In genomic region chr11:63510360-63511130, GRCh38 we compare ENCODE assay signal across 11 cellular contexts. TPM values are rescaled to one million over a fixed set of nuclear protein-coding genes. Genes with fewer than 3 reads are reported as not detected.
DNase-seq lines count a peak whose midpoint lies in the region; ATAC-seq and TF ChIP-seq lines count a peak whose summit lies in the region.
"Had no signal": no experiment of that assay in that cellular context is flagged by ENCODE, and none has a peak within 500 bp of the region (broad histone marks: within the 10 kb centered on the region; RNA-seq: fewer than 3 reads in every experiment).

No MANE protein-coding gene starts in this region.

- in situ Hi-C loops in mammary epithelial cell (cut with MboI; ENCODE audit: low sequenced_read_pairs in 2 of 2), result no loop called here
- in situ Hi-C loops in GM13977 (cut with MboI; ENCODE audit: low pct_unique_long_range_greater_than_20kb, low sequenced_read_pairs, unreplicated experiment), result no loop called here

- H3K27ac Mint-ChIP-seq in MCF 10A (ENCODE audit: low read depth, unreplicated experiment), result no peak overlapping the region
- H3K27ac Mint-ChIP-seq in osteocyte (ENCODE audit: unreplicated experiment), result no peak overlapping the region

- H3K9ac ChIP-seq in mammary epithelial cell (ENCODE audit: insufficient read depth, low read length) (no peak overlapping the region), fibroblast of lung (ENCODE audit: insufficient read depth, low read length) (no peak overlapping the region)

- H3K36me3 ChIP-seq in mammary epithelial cell (ENCODE audit: insufficient read depth, low read length), result no peaks in the 10 kb centered on the region
- no peaks in the 10 kb centered on the region for H3K36me3 ChIP-seq in fibroblast of lung (ENCODE audit: control insufficient read depth, insufficient read depth, low read length)
- H3K36me3 ChIP-seq in aorta (ENCODE audit: control insufficient read depth in 1 of 2, insufficient read depth in 2 of 2, low read length in 1 of 2), result no peaks in the 10 kb centered on the region

- dilution Hi-C loops in mammary epithelial cell (cut with HindIII; ENCODE audit: low sequenced_read_pairs), result no loop called here

- 78% methylated on average over 5 of the region's 7 CpGs for WGBS in mammary epithelial cell (ENCODE audit: low coverage, missing lambda C conversion rate)
- 61% methylated on average over 7 of the region's 7 CpGs for WGBS in aorta, 2 donors

- POLR2A ChIA-PET in MCF 10A (lab: Yijun Ruan, JAX), result interaction anchor here (1.2 kb wide), 1 partner anchor 116 kb away, joined by 3 read pairs; no protein-coding TSS in a partner anchor

- no TSS peak for BruUV-seq in MCF 10A (replicated peaks; lab: Mats Ljungman, UMichigan)
- BruUV-seq in mammary epithelial cell (replicated peaks; lab: Mats Ljungman, UMichigan), result no TSS peak

- ATAC-seq in aorta (ENCODE audit: low FRiP score) (peak; percentile 59), foreskin keratinocyte (no peak)

- H3K4me1 ChIP-seq in mammary epithelial cell (ENCODE audit: insufficient read depth, low read length) (no peaks in the 10 kb centered on the region), fibroblast of lung (ENCODE audit: control insufficient read depth, extremely low read depth, insufficient read depth, low read length) (no peaks in the 10 kb centered on the region), aorta (ENCODE audit: control insufficient read depth in 1 of 2, insufficient read depth in 2 of 2, low read length in 2 of 2) (no peaks in the 10 kb centered on the region), foreskin keratinocyte (no peaks in the 10 kb centered on the region)

- H3K4me3 ChIP-seq in mammary epithelial cell (replicated peaks in 1 of 3; ENCODE audit: insufficient read depth in 1 of 3, low read depth in 2 of 3, low read length in 3 of 3) (no peak overlapping the region), fibroblast of lung (replicated peaks in 1 of 4; ENCODE audit: control extremely low read depth in 1 of 4, insufficient read depth in 1 of 4, low read depth in 3 of 4, low read length in 4 of 4) (no peak overlapping the region), aorta (ENCODE audit: low read length in 2 of 2) (no peak overlapping the region)

- H3K9me3 ChIP-seq in mammary epithelial cell (replicated peaks; ENCODE audit: insufficient read depth, low read length) (no peaks in the 10 kb centered on the region), fibroblast of lung (ENCODE audit: control insufficient read depth, insufficient read depth, low read depth, low read length) (no peaks in the 10 kb centered on the region), aorta (ENCODE audit: control insufficient read depth, low read length) (no peaks in the 10 kb centered on the region)

- H2AFZ ChIP-seq in mammary epithelial cell (ENCODE audit: low read depth, low read length) (no peak overlapping the region), fibroblast of lung (ENCODE audit: low read length) (no peak overlapping the region)

- DNase-seq in MCF 10A (ENCODE audit: unreplicated experiment), result peak; percentile 19
- DNase-seq in mammary epithelial cell, result no peak
- DNase-seq in fibroblast of lung (ENCODE audit: low read depth in 2 of 2), result peak; percentile 63 to 81
- peak; percentile 62 for DNase-seq in mucosa of gallbladder (ENCODE audit: low spot score)
- DNase-seq in aorta, result peak in 1 of 2 donors; percentile 74
- no peak for DNase-seq in GM13977 (ENCODE audit: low spot score)
- DNase-seq in foreskin keratinocyte, result no peak
- DNase-seq in osteocyte (ENCODE audit: extremely low spot score, unreplicated experiment), result no peak
- DNase-seq: activated gamma-delta T cell treated with Interleukin-2 at 50 U/mL for 16 hours, naive B cell, NCI-H2081 treated with DMSO at 0.1 percent for 48 hours had no signal

- intact Hi-C loops in MCF 10A (cut with micrococcal nuclease), result no loop called here
- intact Hi-C loops in mammary epithelial cell (cut with micrococcal nuclease), result no loop called here
- intact Hi-C loops in aorta (cut with DNase I), result no loop called here

- H3K27ac ChIP-seq in mammary epithelial cell (ENCODE audit: insufficient read depth, low read depth, low read length), result no peak overlapping the region
- H3K27ac ChIP-seq in fibroblast of lung (ENCODE audit: insufficient read depth, low read length), result no peak overlapping the region
- H3K27ac ChIP-seq in aorta (ENCODE audit: low read depth in 1 of 2, low read length in 2 of 2), result no peak overlapping the region
- H3K27ac ChIP-seq in foreskin keratinocyte, result no peak overlapping the region

- H3K4me3 Mint-ChIP-seq in MCF 10A (ENCODE audit: unreplicated experiment) (no peak overlapping the region), osteocyte (ENCODE audit: unreplicated experiment) (no peak overlapping the region)

- H4K20me1 ChIP-seq in mammary epithelial cell (ENCODE audit: insufficient read depth, low read length) (no peaks in the 10 kb centered on the region), fibroblast of lung (ENCODE audit: control insufficient read depth, extremely low read depth, insufficient read depth, low read length) (no peaks in the 10 kb centered on the region)

- no peaks in the 10 kb centered on the region for H3K36me3 Mint-ChIP-seq in MCF 10A (ENCODE audit: insufficient read depth, unreplicated experiment)
- no peaks in the 10 kb centered on the region for H3K36me3 Mint-ChIP-seq in osteocyte (ENCODE audit: unreplicated experiment)
- H3K36me3 Mint-ChIP-seq: naive B cell had no signal

- CTCF ChIA-PET in MCF 10A (lab: Yijun Ruan, JAX), result interaction anchor here (1.4 to 1.9 kb wide), 2 partner anchors 31 to 32 kb away, joined by 3 to 6 read pairs; no protein-coding TSS in a partner anchor
- CTCF ChIA-PET in mammary epithelial cell (lab: Charles Lee; ENCODE audit: low non-redundant PET), result no interaction called here

- H3K27me3 Mint-ChIP-seq in MCF 10A (ENCODE audit: insufficient read depth, unreplicated experiment) (no peaks in the 10 kb centered on the region), osteocyte (ENCODE audit: unreplicated experiment) (peaks cover 2% of the 10 kb centered on the region)

- H3K27me3 ChIP-seq in mammary epithelial cell (ENCODE audit: insufficient read depth, low read length) (no peaks in the 10 kb centered on the region), fibroblast of lung (ENCODE audit: control insufficient read depth, insufficient read depth, low read length) (no peaks in the 10 kb centered on the region), aorta (ENCODE audit: control insufficient read depth in 1 of 2, insufficient read depth in 2 of 2, low read length in 1 of 2) (no peaks in the 10 kb centered on the region), foreskin keratinocyte (no peaks in the 10 kb centered on the region)

- H3K4me1 Mint-ChIP-seq in MCF 10A (ENCODE audit: insufficient read depth, unreplicated experiment), result no peaks in the 10 kb centered on the region
- H3K4me1 Mint-ChIP-seq in osteocyte (ENCODE audit: unreplicated experiment), result peaks cover 11% of the 10 kb centered on the region

- H3K79me2 ChIP-seq in mammary epithelial cell (ENCODE audit: insufficient read depth, low read length) (no peaks in the 10 kb centered on the region), fibroblast of lung (ENCODE audit: control insufficient read depth, insufficient read depth, low read length) (no peaks in the 10 kb centered on the region)

- H3K4me2 ChIP-seq in mammary epithelial cell (ENCODE audit: insufficient read depth, low read depth, low read length) (no peak overlapping the region), fibroblast of lung (ENCODE audit: extremely low read depth, insufficient read depth, low read length) (no peak overlapping the region)

- H3K9me3 Mint-ChIP-seq in MCF 10A (ENCODE audit: unreplicated experiment) (no peaks in the 10 kb centered on the region), osteocyte (ENCODE audit: unreplicated experiment) (no peaks in the 10 kb centered on the region)
- H3K9me3 Mint-ChIP-seq: naive B cell had no signal

- TF ChIP-seq CTCF in MCF 10A (IDR thresholded peaks at IDR 0.05; ENCODE audit: unreplicated experiment) (no peak), mammary epithelial cell (conservative IDR thresholded peaks at IDR 0.05 in 1 of 2, IDR thresholded peaks at IDR 0.05 in 1 of 2; ENCODE audit: extremely low read depth in 1 of 2, insufficient read depth in 1 of 2, low read depth in 1 of 2, low read length in 2 of 2) (no peak), fibroblast of lung (conservative IDR thresholded peaks at IDR 0.05 in 1 of 2, IDR thresholded peaks at IDR 0.05 in 1 of 2; ENCODE audit: low read depth in 1 of 2, low read length in 2 of 2) (no peak), GM13977 (IDR thresholded peaks at IDR 0.05; ENCODE audit: extremely low read depth, insufficient read depth, missing control alignments) (no peak), foreskin keratinocyte (conservative IDR thresholded peaks at IDR 0.05) (no peak), osteocyte (IDR thresholded peaks at IDR 0.05) (no peak)

RNA-seq across cellular contexts. Expression of gene LGALS12, which starts 4.7 kb away (rescaled TPM):
- total RNA-seq in MCF 10A (2022) (not detected in 2 replicates), mammary epithelial cell (not detected), fibroblast of lung (under 0.01 TPM in 1 of 2 replicates, not detected in the other), mucosa of gallbladder (0.26 TPM), aorta (1 to 10 TPM in 1 of 2 donors, under 1 TPM in 1; 0.84 to 1.2 TPM), foreskin keratinocyte (not detected in 2 replicates), osteocyte (not detected in 2 replicates)
- polyA plus RNA-seq in mammary epithelial cell (not detected), fibroblast of lung (not detected in 2 replicates), aorta (not detected), foreskin keratinocyte (not detected in 2 replicates)
- polyA minus RNA-seq in mammary epithelial cell (not detected), fibroblast of lung (ENCODE audit: low replicate concordance) (not detected in 2 replicates)
- polyA plus RNA-seq in fibroblast of lung (2012), result not detected in 2 replicates

RNA-seq across cellular contexts. Expression of gene PLAAT5, which starts 19.6 kb away (rescaled TPM):
- not detected in 2 replicates for total RNA-seq in MCF 10A (2022)
- under 1 TPM in 1 of 2 donors, not detected in 1; under 0.01 TPM for total RNA-seq in mammary epithelial cell
- polyA plus RNA-seq in mammary epithelial cell, result not detected
- polyA minus RNA-seq in mammary epithelial cell, result not detected
- total RNA-seq in fibroblast of lung, result 0.50 and 0.51 TPM in 2 replicates
- polyA plus RNA-seq in fibroblast of lung, result 0.07 and 0.16 TPM in 2 replicates
- not detected in 2 replicates for polyA plus RNA-seq in fibroblast of lung (2012)
- polyA minus RNA-seq in fibroblast of lung (ENCODE audit: low replicate concordance), result not detected in 2 replicates
- 1.7 TPM for total RNA-seq in mucosa of gallbladder
- 1 to 10 TPM in 1 of 2 donors, under 1 TPM in 1; 0.88 to 1.6 TPM for total RNA-seq in aorta
- under 1 TPM in 1 of 2 donors, not detected in 1; 0.38 TPM for polyA plus RNA-seq in aorta
- total RNA-seq in foreskin keratinocyte, result not detected in 2 replicates
- not detected in 2 replicates for polyA plus RNA-seq in foreskin keratinocyte
- not detected in 2 replicates for total RNA-seq in osteocyte

RNA-seq across cellular contexts. Expression of gene PLAAT4, which starts 26.1 kb away (rescaled TPM):
- total RNA-seq in MCF 10A (2022) (0.69 and 0.96 TPM in 2 replicates), mammary epithelial cell (1 to 10 TPM in 1 of 2 donors, under 1 TPM in 1; 0.67 to 1.3 TPM), fibroblast of lung (85.7 and 108 TPM in 2 replicates), mucosa of gallbladder (87.0 TPM), aorta (10 to 100 TPM; 12.4 to 39.8 TPM), foreskin keratinocyte (2.6 and 3.9 TPM in 2 replicates), osteocyte (7.3 and 8.5 TPM in 2 replicates)
- polyA plus RNA-seq in mammary epithelial cell (3.5 TPM), fibroblast of lung (47.4 and 69.1 TPM in 2 replicates), aorta (10 to 100 TPM; 33.1 to 54.3 TPM), foreskin keratinocyte (3.8 and 4.0 TPM in 2 replicates)
- polyA minus RNA-seq in mammary epithelial cell (not detected), fibroblast of lung (ENCODE audit: low replicate concordance) (17.4 and 33.2 TPM in 2 replicates)
- polyA plus RNA-seq in fibroblast of lung (2012), result 46.8 and 65.7 TPM in 2 replicates

RNA-seq across cellular contexts. Expression of gene PLAAT2, which starts 52.6 kb away (rescaled TPM):
- total RNA-seq in MCF 10A (2022), result 0.58 TPM in 1 of 2 replicates, not detected in the other
- under 1 TPM in 1 of 2 donors, not detected in 1; 0.87 TPM for total RNA-seq in mammary epithelial cell
- polyA plus RNA-seq in mammary epithelial cell, result 1.6 TPM
- not detected for polyA minus RNA-seq in mammary epithelial cell
- total RNA-seq in fibroblast of lung, result not detected in 2 replicates
- not detected in 2 replicates for polyA plus RNA-seq in fibroblast of lung
- polyA plus RNA-seq in fibroblast of lung (2012), result not detected in 2 replicates
- polyA minus RNA-seq in fibroblast of lung (ENCODE audit: low replicate concordance), result not detected in 2 replicates
- 2.1 TPM for total RNA-seq in mucosa of gallbladder
- not detected for total RNA-seq in aorta
- 10 to 100 TPM in 1 of 2 donors, under 1 TPM in 1; 0.82 to 30.3 TPM for polyA plus RNA-seq in aorta
- total RNA-seq in foreskin keratinocyte, result 0.20 TPM in 1 of 2 replicates, not detected in the other
- polyA plus RNA-seq in foreskin keratinocyte, result 0.22 TPM in 1 of 2 replicates, not detected in the other
- total RNA-seq in osteocyte, result not detected in 2 replicates

Comparison
In these comparisons a context has a peak if more than half of its experiments do, and no peak if none do; other contexts are left out.
1. DNase-seq: peak in MCF 10A (single experiment), fibroblast of lung (2 of 2) and mucosa of gallbladder (single experiment); none in mammary epithelial cell (single experiment), GM13977 (single experiment), foreskin keratinocyte (0 of 2) and osteocyte (single experiment).